1 cellular context compared by ENCODE assay signal in the genomic region with DNA sequence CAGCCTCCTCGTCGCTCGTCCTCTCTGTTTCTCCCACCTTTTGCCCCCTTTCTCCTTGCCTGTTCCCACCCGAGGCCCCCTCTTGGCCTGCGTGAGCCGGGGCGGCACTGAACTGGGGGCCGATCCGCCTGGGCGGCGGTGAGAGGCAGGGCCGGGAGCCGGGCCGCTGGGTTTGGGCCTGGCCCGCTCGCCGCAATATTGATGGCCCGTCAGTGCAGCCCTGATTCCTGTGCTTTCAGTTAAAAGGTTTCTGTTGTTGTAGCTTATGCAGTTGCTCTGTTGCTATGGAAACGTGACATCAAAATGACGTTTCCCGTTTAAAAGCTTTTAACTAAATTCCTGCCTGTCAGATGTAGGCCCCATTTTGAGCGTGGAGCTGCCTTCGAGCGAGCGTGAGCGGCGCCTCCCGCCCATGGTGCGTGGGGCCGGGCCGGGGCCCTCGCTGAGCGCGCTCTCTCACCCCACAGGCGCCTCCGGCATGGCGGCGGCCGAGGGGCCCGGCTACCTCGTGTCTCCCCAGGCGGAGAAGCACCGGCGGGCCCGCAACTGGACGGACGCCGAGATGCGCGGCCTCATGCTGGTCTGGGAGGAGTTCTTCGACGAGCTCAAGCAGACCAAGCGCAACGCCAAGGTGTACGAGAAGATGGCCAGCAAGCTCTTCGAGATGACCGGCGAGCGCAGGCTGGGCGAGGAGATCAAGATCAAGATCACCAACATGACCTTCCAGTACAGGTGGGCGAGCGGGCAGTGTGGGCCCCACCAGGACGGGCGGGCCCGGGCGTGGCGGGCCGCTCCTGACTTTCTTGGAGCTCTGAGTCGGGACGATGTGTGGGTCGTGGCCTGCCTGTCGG.
TF ChIP-seq lines count a peak whose summit lies in the region.

TSS of gene MSANTD1 (plus strand) at position 349 of the 851 bp plus-strand sequence. CDS start at position 413, 64 bp downstream.

TF ChIP-seq in IMR-90, 13 proteins besides CTCF, POLR2A, EP300 and RAD21:
- TF ChIP-seq MAZ (IDR thresholded peaks at IDR 0.05; ENCODE audit: borderline replicate concordance, low read depth, low read length) (no peak), SMC3 (IDR thresholded peaks at IDR 0.05; ENCODE audit: low read depth, low read length) (no peak), CHD1 (IDR thresholded peaks at IDR 0.05; ENCODE audit: low read depth, low read length) (no peak), RCOR1 (IDR thresholded peaks at IDR 0.05; ENCODE audit: insufficient replicate concordance, low read length) (no peak), USF2 (IDR thresholded peaks at IDR 0.05; ENCODE audit: low read depth, low read length) (no peak), BHLHE40 (IDR thresholded peaks at IDR 0.05; ENCODE audit: low read depth, low read length) (no peak), NFE2L2 (IDR thresholded peaks at IDR 0.05; ENCODE audit: low read depth, low read length) (no peak), CEBPB (IDR thresholded peaks at IDR 0.05; ENCODE audit: low read depth, low read length) (no peak), MXI1 (IDR thresholded peaks at IDR 0.05; ENCODE audit: borderline replicate concordance, low read depth, low read length) (no peak), RFX5 (IDR thresholded peaks at IDR 0.05; ENCODE audit: low read depth, low read length) (no peak), FOS (IDR thresholded peaks at IDR 0.05; ENCODE audit: low read depth, low read length) (no peak)
- TF ChIP-seq, protein P1, sequence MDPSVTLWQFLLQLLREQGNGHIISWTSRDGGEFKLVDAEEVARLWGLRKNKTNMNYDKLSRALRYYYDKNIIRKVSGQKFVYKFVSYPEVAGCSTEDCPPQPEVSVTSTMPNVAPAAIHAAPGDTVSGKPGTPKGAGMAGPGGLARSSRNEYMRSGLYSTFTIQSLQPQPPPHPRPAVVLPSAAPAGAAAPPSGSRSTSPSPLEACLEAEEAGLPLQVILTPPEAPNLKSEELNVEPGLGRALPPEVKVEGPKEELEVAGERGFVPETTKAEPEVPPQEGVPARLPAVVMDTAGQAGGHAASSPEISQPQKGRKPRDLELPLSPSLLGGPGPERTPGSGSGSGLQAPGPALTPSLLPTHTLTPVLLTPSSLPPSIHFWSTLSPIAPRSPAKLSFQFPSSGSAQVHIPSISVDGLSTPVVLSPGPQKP (IDR thresholded peaks at IDR 0.05; ENCODE audit: borderline replicate concordance, low read depth, low read length): no peak
